Comparison of ENCODE assay signal across 8 cellular contexts in genomic region chr12:19130224-19131019, GRCh38. TPM values are rescaled to one million over a fixed set of nuclear protein-coding genes. Genes with fewer than 3 reads are reported as not detected.
DNase-seq lines count a peak whose midpoint lies in the region; ATAC-seq and TF ChIP-seq lines count a peak whose summit lies in the region.

No MANE protein-coding gene starts in this region.

- intact Hi-C loops in A673 (cut with micrococcal nuclease; ENCODE audit: unreplicated experiment), result no loop called here
- intact Hi-C loops in left ventricle myocardium inferior (cut with micrococcal nuclease), result loop anchor here (5.0 kb wide), 1 partner anchor 57 kb away; no protein-coding TSS in a partner anchor

- peak overlapping the region; percentile 71 for H3K27ac ChIP-seq in A673 (ENCODE audit: low read depth, low read length, poor library complexity, severe bottlenecking)
- H3K27ac ChIP-seq in left ventricle myocardium inferior (replicated peaks), result peak overlapping the region; percentile 92
- peak overlapping the region; percentile 83 for H3K27ac ChIP-seq in parathyroid adenoma

- no TSS peak for BruUV-seq in A673 (replicated peaks; lab: Mats Ljungman, UMichigan)

- POLR2A ChIA-PET in A673 (lab: Charles Lee; ENCODE audit: low non-redundant PET), result no interaction called here

- H3K36me3 ChIP-seq in A673 (ENCODE audit: insufficient read depth, low read length, poor library complexity, severe bottlenecking), result no peaks in the 10 kb centered on the region
- no peaks in the 10 kb centered on the region for H3K36me3 ChIP-seq in adipocyte (ENCODE audit: control insufficient read depth, insufficient read depth, low read length, severe bottlenecking)
- no peaks in the 10 kb centered on the region for H3K36me3 ChIP-seq in left ventricle myocardium inferior
- no peaks in the 10 kb centered on the region for H3K36me3 ChIP-seq in parathyroid adenoma (ENCODE audit: control insufficient read depth, insufficient read depth, low read length)

- DNase-seq in A673 (ENCODE audit: low spot score), result peak; percentile 47
- DNase-seq in GM12865 (ENCODE audit: low read depth), result no peak
- DNase-seq in NCI-H748 (lab: John Stamatoyannopoulos, UW; ENCODE audit: unreplicated experiment), result peak; percentile 55
- DNase-seq in adipocyte (ENCODE audit: low read depth), result peak; percentile 69
- peak; percentile 41 for DNase-seq in left ventricle myocardium inferior
- DNase-seq in SHP77 (lab: John Stamatoyannopoulos, UW), result no peak

- H3K4me1 ChIP-seq in A673 (ENCODE audit: insufficient read depth, low read length, poor library complexity, severe bottlenecking) (peaks cover 8% of the 10 kb centered on the region), adipocyte (ENCODE audit: control insufficient read depth, insufficient read depth, low read length) (peaks cover 8% of the 10 kb centered on the region), left ventricle myocardium inferior (peaks cover 50% of the 10 kb centered on the region), parathyroid adenoma (no peaks in the 10 kb centered on the region)

- H3K79me2 ChIP-seq in parathyroid adenoma, result no peaks in the 10 kb centered on the region

- H3K4me3 ChIP-seq in A673 (ENCODE audit: low read depth, low read length, poor library complexity, severe bottlenecking) (peak overlapping the region; percentile 88), GM12865 (ENCODE audit: low read depth, low read length) (peak overlapping the region; percentile 64), adipocyte (ENCODE audit: low read length) (peak overlapping the region; percentile 99), left ventricle myocardium inferior (peak overlapping the region; percentile 91), parathyroid adenoma (ENCODE audit: low read depth, low read length) (peak overlapping the region; percentile 83)

- peak overlapping the region; percentile 89 for H3K9ac ChIP-seq in adipocyte (ENCODE audit: low read length)
- no peak overlapping the region for H3K9ac ChIP-seq in parathyroid adenoma

- H3K27me3 ChIP-seq in A673 (replicated peaks; ENCODE audit: insufficient read depth, low read depth, low read length, poor library complexity), result no peaks in the 10 kb centered on the region
- no peaks in the 10 kb centered on the region for H3K27me3 ChIP-seq in adipocyte (replicated peaks; ENCODE audit: control insufficient read depth, insufficient read depth, low read length)
- H3K27me3 ChIP-seq in left ventricle myocardium inferior (ENCODE audit: low read depth), result no peaks in the 10 kb centered on the region
- no peaks in the 10 kb centered on the region for H3K27me3 ChIP-seq in parathyroid adenoma (ENCODE audit: control insufficient read depth, insufficient read depth, low read length)

- peak overlapping the region; percentile 79 for H2AFZ ChIP-seq in parathyroid adenoma

- TF ChIP-seq CTCF in A673 (conservative IDR thresholded peaks at IDR 0.05; ENCODE audit: low read depth, low read length) (no peak), GM12865 (IDR thresholded peaks at IDR 0.05; ENCODE audit: insufficient read depth, low read depth, low read length, missing control alignments) (no peak), left ventricle myocardium inferior (IDR thresholded peaks at IDR 0.05; ENCODE audit: borderline replicate concordance) (no peak), parathyroid adenoma (IDR thresholded peaks at IDR 0.05) (no peak)

- H3K9me3 ChIP-seq in A673 (ENCODE audit: low read depth, low read length, poor library complexity, severe bottlenecking) (peaks cover 13% of the 10 kb centered on the region), adipocyte (ENCODE audit: control insufficient read depth, low read length) (peaks cover 16% of the 10 kb centered on the region), left ventricle myocardium inferior (replicated peaks) (peaks cover 27% of the 10 kb centered on the region), parathyroid adenoma (ENCODE audit: control insufficient read depth, low read length) (no peaks in the 10 kb centered on the region)

- no peak for ATAC-seq in HG03097 (IDR thresholded peaks at IDR 0.05; ENCODE audit: low FRiP score, unreplicated experiment)

- CTCF ChIA-PET in A673 (lab: Charles Lee), result no interaction called here

- H3K4me2 ChIP-seq in parathyroid adenoma (ENCODE audit: low read length), result peak overlapping the region; percentile 94

RNA-seq across cellular contexts. Expression of gene PLEKHA5, which starts 0.9 kb away (rescaled TPM):
- total RNA-seq in A673 (2021) (14.0 and 17.7 TPM in 2 replicates), left ventricle myocardium inferior (60.8 TPM)

Comparison
In these comparisons a context has a peak if more than half of its experiments do, and no peak if none do; other contexts are left out.
1. DNase-seq: peak in A673 (single experiment), NCI-H748 (single experiment), adipocyte (single experiment) and left ventricle myocardium inferior (single experiment); none in GM12865 (single experiment) and SHP77 (0 of 2).
2. Peak in every context shown above with its lines, with median percentiles within 50 percentile points of each other: H3K27ac ChIP-seq and H3K4me3 ChIP-seq.